In the genomic region with DNA sequence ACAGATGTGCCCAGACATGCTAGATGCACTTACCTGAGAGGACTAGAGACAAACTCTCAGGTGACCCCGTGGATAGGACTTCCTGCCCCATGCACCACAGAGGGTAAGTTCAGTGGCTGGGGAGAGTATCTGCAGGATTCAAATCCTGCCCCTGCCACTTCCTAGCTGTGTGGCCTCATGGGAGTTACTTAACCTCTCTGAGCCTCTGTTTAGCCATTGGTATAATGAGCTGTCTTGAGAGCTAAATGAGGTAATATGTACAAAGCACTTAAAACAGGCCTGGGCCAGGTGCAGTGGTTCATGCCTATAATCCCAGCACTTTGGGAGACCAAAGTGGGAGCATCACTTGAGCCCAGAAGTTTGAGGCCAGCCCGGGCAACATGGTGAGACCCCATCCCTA, we compare ENCODE assay signal across 17 cellular contexts.
"Had no signal": no experiment of that assay in that cellular context is flagged by ENCODE, and none has a peak within 500 bp of the region (broad histone marks: within the 10 kb centered on the region; RNA-seq: fewer than 3 reads in every experiment).

No MANE protein-coding gene starts in this region.

- H3K4me1 ChIP-seq: colonic mucosa, esophagus muscularis mucosa, foreskin keratinocyte, gastroesophageal sphincter, heart left ventricle, left lung, lower lobe of right lung had no signal

- H3K36me3 ChIP-seq: colonic mucosa, esophagus muscularis mucosa, gastroesophageal sphincter, heart left ventricle, left lung, lower lobe of right lung had no signal

- DNase-seq: colonic mucosa; cortex of kidney; effector CD8-positive, alpha-beta T cell; effector memory CD8-positive, alpha-beta T cell; endodermal cell; foreskin keratinocyte; heart left ventricle; hippocampal formation; left cardiac atrium; left lung; left ventricle myocardium superior; lower lobe of right lung; mesenchymal stem cell; mucosa of descending colon; naive B cell had no signal

- H3K27ac ChIP-seq: colonic mucosa, esophagus muscularis mucosa, foreskin keratinocyte, gastroesophageal sphincter, heart left ventricle, left lung, lower lobe of right lung had no signal

- H3K4me3 ChIP-seq: colonic mucosa, esophagus muscularis mucosa, gastroesophageal sphincter, heart left ventricle, left lung, lower lobe of right lung, mucosa of descending colon had no signal

- H3K9me3 ChIP-seq: colonic mucosa, esophagus muscularis mucosa, gastroesophageal sphincter, heart left ventricle, left lung, lower lobe of right lung, mucosa of descending colon had no signal

- ATAC-seq: effector memory CD8-positive, alpha-beta T cell; gastroesophageal sphincter; heart left ventricle; left cardiac atrium; left lung; left ventricle myocardium superior; lower lobe of right lung; mucosa of descending colon had no signal
